2 cellular contexts compared by ENCODE assay signal in the genomic region with DNA sequence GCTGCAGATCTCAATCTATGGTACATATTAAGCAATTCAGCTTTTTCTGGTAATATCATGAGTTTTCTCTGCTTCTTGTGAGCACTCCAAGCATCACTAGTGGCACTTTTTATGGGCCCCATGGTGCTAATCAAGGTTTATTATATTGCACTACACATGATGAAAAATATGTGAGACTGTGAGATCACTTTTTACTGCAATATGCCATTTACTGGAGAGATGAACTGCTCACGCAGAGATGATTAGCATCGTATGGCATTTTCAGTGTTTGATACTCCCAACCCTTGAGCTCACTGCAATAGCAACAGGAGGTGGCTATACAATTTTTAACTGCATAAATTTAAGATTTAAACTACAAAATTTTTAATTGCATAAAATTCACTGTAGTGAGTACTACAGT.
TF ChIP-seq lines count a peak whose summit lies in the region.

No MANE protein-coding gene starts in this region.

TF ChIP-seq in HEK293, 187 proteins besides CTCF, POLR2A, EP300 and RAD21:
- TF ChIP-seq PRDM4 (tag by site-specific recombination; IDR thresholded peaks at IDR 0.05): no peak
- TF ChIP-seq SCRT2 (tag by site-specific recombination; IDR thresholded peaks at IDR 0.05): peak; percentile 53; the same call in 1 of the 2 replicates
- no peak for TF ChIP-seq SP3 (tag by site-specific recombination; IDR thresholded peaks at IDR 0.05)
- TF ChIP-seq, protein P1, sequence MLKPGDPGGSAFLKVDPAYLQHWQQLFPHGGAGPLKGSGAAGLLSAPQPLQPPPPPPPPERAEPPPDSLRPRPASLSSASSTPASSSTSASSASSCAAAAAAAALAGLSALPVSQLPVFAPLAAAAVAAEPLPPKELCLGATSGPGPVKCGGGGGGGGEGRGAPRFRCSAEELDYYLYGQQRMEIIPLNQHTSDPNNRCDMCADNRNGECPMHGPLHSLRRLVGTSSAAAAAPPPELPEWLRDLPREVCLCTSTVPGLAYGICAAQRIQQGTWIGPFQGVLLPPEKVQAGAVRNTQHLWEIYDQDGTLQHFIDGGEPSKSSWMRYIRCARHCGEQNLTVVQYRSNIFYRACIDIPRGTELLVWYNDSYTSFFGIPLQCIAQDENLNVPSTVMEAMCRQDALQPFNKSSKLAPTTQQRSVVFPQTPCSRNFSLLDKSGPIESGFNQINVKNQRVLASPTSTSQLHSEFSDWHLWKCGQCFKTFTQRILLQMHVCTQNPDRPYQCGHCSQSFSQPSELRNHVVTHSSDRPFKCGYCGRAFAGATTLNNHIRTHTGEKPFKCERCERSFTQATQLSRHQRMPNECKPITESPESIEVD (tag by site-specific recombination; IDR thresholded peaks at IDR 0.05): peak; percentile 92

TF ChIP-seq in HepG2, 621 proteins besides CTCF, POLR2A, EP300 and RAD21:
- TF ChIP-seq ATF1 (CRISPR knock-in tag; IDR thresholded peaks at IDR 0.05) (no peak), ZNF232 (CRISPR knock-in tag; IDR thresholded peaks at IDR 0.05; ENCODE audit: borderline replicate concordance) (no peak), FOXM1 (CRISPR knock-in tag; IDR thresholded peaks at IDR 0.05) (no peak), ZBTB8A (CRISPR knock-in tag; IDR thresholded peaks at IDR 0.05; ENCODE audit: borderline replicate concordance, low read depth) (no peak), ETV6 (CRISPR knock-in tag; conservative IDR thresholded peaks at IDR 0.05) (no peak), MAF1 (CRISPR knock-in tag; IDR thresholded peaks at IDR 0.05; ENCODE audit: borderline replicate concordance) (no peak), ZNF670 (CRISPR knock-in tag; IDR thresholded peaks at IDR 0.05; ENCODE audit: borderline replicate concordance) (no peak), ISX (CRISPR knock-in tag; conservative IDR thresholded peaks at IDR 0.05) (no peak), ZHX2 (IDR thresholded peaks at IDR 0.05; ENCODE audit: low read depth) (no peak), ZHX2 (CRISPR knock-in tag; IDR thresholded peaks at IDR 0.05; ENCODE audit: borderline replicate concordance) (no peak), NCOA5 (CRISPR knock-in tag; IDR thresholded peaks at IDR 0.05) (no peak), ZFX (CRISPR knock-in tag; IDR thresholded peaks at IDR 0.05; ENCODE audit: low read depth) (no peak), HNRNPLL (IDR thresholded peaks at IDR 0.05; ENCODE audit: low read depth, low read length, poor library complexity, severe bottlenecking) (no peak), SYNCRIP (IDR thresholded peaks at IDR 0.05; ENCODE audit: insufficient read depth, low read depth, low read length) (no peak), ZFP90 (CRISPR knock-in tag; IDR thresholded peaks at IDR 0.05; ENCODE audit: borderline replicate concordance) (no peak), KAT8 (CRISPR knock-in tag; IDR thresholded peaks at IDR 0.05) (no peak), CENPX (CRISPR knock-in tag; IDR thresholded peaks at IDR 0.05) (no peak), SIX4 (CRISPR knock-in tag; IDR thresholded peaks at IDR 0.05) (no peak)
- TF ChIP-seq, protein P2, sequence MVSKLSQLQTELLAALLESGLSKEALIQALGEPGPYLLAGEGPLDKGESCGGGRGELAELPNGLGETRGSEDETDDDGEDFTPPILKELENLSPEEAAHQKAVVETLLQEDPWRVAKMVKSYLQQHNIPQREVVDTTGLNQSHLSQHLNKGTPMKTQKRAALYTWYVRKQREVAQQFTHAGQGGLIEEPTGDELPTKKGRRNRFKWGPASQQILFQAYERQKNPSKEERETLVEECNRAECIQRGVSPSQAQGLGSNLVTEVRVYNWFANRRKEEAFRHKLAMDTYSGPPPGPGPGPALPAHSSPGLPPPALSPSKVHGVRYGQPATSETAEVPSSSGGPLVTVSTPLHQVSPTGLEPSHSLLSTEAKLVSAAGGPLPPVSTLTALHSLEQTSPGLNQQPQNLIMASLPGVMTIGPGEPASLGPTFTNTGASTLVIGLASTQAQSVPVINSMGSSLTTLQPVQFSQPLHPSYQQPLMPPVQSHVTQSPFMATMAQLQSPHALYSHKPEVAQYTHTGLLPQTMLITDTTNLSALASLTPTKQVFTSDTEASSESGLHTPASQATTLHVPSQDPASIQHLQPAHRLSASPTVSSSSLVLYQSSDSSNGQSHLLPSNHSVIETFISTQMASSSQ (IDR thresholded peaks at IDR 0.05; ENCODE audit: low read depth): no peak
- TF ChIP-seq, protein P2 (CRISPR knock-in tag; IDR thresholded peaks at IDR 0.05; ENCODE audit: borderline replicate concordance): no peak
- TF ChIP-seq, protein P3, sequence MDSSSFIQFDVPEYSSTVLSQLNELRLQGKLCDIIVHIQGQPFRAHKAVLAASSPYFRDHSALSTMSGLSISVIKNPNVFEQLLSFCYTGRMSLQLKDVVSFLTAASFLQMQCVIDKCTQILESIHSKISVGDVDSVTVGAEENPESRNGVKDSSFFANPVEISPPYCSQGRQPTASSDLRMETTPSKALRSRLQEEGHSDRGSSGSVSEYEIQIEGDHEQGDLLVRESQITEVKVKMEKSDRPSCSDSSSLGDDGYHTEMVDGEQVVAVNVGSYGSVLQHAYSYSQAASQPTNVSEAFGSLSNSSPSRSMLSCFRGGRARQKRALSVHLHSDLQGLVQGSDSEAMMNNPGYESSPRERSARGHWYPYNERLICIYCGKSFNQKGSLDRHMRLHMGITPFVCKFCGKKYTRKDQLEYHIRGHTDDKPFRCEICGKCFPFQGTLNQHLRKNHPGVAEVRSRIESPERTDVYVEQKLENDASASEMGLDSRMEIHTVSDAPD (CRISPR knock-in tag; IDR thresholded peaks at IDR 0.05): no peak
